In genomic region chr17:37089998-37090397, GRCh38 we compare ENCODE assay signal across 8 cellular contexts.
DNase-seq lines count a peak whose midpoint lies in the region; ATAC-seq, FAIRE-seq and TF ChIP-seq lines count a peak whose summit lies in the region.

No MANE protein-coding gene starts in this region.

- H3K4me2 ChIP-seq in GM12878 (ENCODE audit: control insufficient read depth, insufficient read depth): no peak overlapping the region; the same call in 1 of the 2 replicates

- in situ Hi-C loops in GM12878 (cut with MboI): no loop called here

- no peaks in the 10 kb centered on the region for H3K9me3 ChIP-seq in GM12878 (replicated peaks; ENCODE audit: control insufficient read depth, insufficient read depth, low read length)

- TF ChIP-seq RAD21 in GM12878 (IDR thresholded peaks at IDR 0.05; ENCODE audit: insufficient read depth, low read depth, low read length): no peak

- TF ChIP-seq EP300 in GM12878 (IDR thresholded peaks at IDR 0.05; ENCODE audit: borderline replicate concordance in 1 of 2, control insufficient read depth in 1 of 2, low read depth in 2 of 2, low read length in 2 of 2): no peak

- ATAC-seq in GM21619 (IDR thresholded peaks at IDR 0.05; ENCODE audit: unreplicated experiment) (peak; percentile 63), GM12878 (peak; percentile 68), GM21717 (IDR thresholded peaks at IDR 0.05; ENCODE audit: unreplicated experiment) (no peak), GM18868 (IDR thresholded peaks at IDR 0.05; ENCODE audit: unreplicated experiment) (no peak)

- peak; percentile 93 for DNase-seq in NOMO-1 treated with DMSO at 0.1 percent for 48 hours (lab: John Stamatoyannopoulos, UW; ENCODE audit: unreplicated experiment)
- DNase-seq in GM12878 (ENCODE audit: low read depth, low spot score): peak; percentile 23
- peak; percentile 16 for DNase-seq in stimulated activated CD8-positive, alpha-beta memory T cell treated with anti-CD3 and anti-CD28 coated beads, Interleukin-15, amount 100 ng/mL, for 1 hour (ENCODE audit: low read depth)
- DNase-seq in NCI-H524 treated with DMSO at 0.1 percent for 48 hours (lab: John Stamatoyannopoulos, UW): no peak
- DNase-seq in frontal cortex (ENCODE audit: low spot score in 2 of 2): no peak

- no peak for FAIRE-seq in GM12878 (lab: Jason Lieb, UNC)
- no peak for FAIRE-seq in frontal cortex (lab: Jason Lieb, UNC)

- no peak for TF ChIP-seq CTCF in GM12878 (IDR thresholded peaks at IDR 0.05 in 2 of 3, conservative IDR thresholded peaks at IDR 0.05 in 1 of 3; ENCODE audit: control insufficient read depth in 2 of 3, extremely low read depth in 1 of 3, insufficient read depth in 1 of 3, low read depth in 3 of 3, low read length in 3 of 3)

- SMC1A ChIA-PET in GM12878 (lab: Charles Lee; ENCODE audit: uncharacterized antibody, unreplicated experiment): interaction anchor here (1.6 kb wide), 1 partner anchor 42 kb away, joined by 3 read pairs; no protein-coding TSS in a partner anchor

- BruUV-seq in GM12878 (replicated peaks; lab: Mats Ljungman, UMichigan): no TSS peak

- CTCF ChIA-PET in GM12878 (lab: Yijun Ruan, JAX): interaction anchor here (0.6 to 1.0 kb wide), 2 partner anchors 332 to 489 kb away, joined by 3 read pairs; partner anchors contain the start of gene MRM1

- H3K79me2 ChIP-seq in GM12878 (ENCODE audit: control insufficient read depth, insufficient read depth, low read length): no peaks in the 10 kb centered on the region

- POLR2A ChIA-PET in GM12878 (lab: Charles Lee): interaction anchor here (0.6 kb wide), 1 partner anchor 313 kb away, joined by 9 read pairs; no protein-coding TSS in a partner anchor

- H3K36me3 ChIP-seq in GM12878 (ENCODE audit: control insufficient read depth in 2 of 2, insufficient read depth in 2 of 2, low read length in 1 of 2): peaks cover 18% of the 10 kb centered on the region in 2 experiments

- H3K4me3 ChIP-seq in GM12878: no peak overlapping the region

- no peaks in the 10 kb centered on the region for H4K20me1 ChIP-seq in GM12878 (ENCODE audit: control insufficient read depth, insufficient read depth)

- peak overlapping the region; percentile 22 for H2AFZ ChIP-seq in GM12878 (ENCODE audit: control insufficient read depth, low read depth, low read length)

- H3K27ac ChIP-seq in GM12878 (ENCODE audit: control insufficient read depth, insufficient read depth): peak overlapping the region; percentile 57; the same call in 1 of the 2 replicates

- WGBS in GM12878 (ENCODE audit: insufficient coverage, insufficient replicate concordance, low lambda C conversion rate, missing lambda C conversion rate): 28% methylated on average over 6 of the region's 6 CpGs

- peaks cover 9% of the 10 kb centered on the region for H3K4me1 ChIP-seq in GM12878 (ENCODE audit: control insufficient read depth, insufficient read depth, low read length)

- TF ChIP-seq POLR2A in GM12878 (IDR thresholded peaks at IDR 0.05; ENCODE audit: low read depth, low read length): no peak

- RAD21 ChIA-PET in GM12878 (lab: Charles Lee; ENCODE audit: unreplicated experiment): no interaction called here

- no peak overlapping the region for H3K9ac ChIP-seq in GM12878 (ENCODE audit: control insufficient read depth, insufficient read depth, low read length)

- intact Hi-C loops in GM12878 (cut with micrococcal nuclease; ENCODE audit: unreplicated experiment): no loop called here

- no peaks in the 10 kb centered on the region for H3K27me3 ChIP-seq in GM12878 (replicated peaks in 1 of 2; ENCODE audit: control insufficient read depth in 2 of 2, insufficient read depth in 2 of 2, low read length in 1 of 2)

TF ChIP-seq in GM12878, 131 proteins besides CTCF, POLR2A, EP300 and RAD21 (continues in another document):
- TF ChIP-seq MTA2 (IDR thresholded peaks at IDR 0.05; ENCODE audit: low read depth): peak; percentile 53
- TF ChIP-seq DPF2 (IDR thresholded peaks at IDR 0.05): no peak
- no peak for TF ChIP-seq ZNF592 (IDR thresholded peaks at IDR 0.05)
- no peak for TF ChIP-seq CHD2 (IDR thresholded peaks at IDR 0.05; ENCODE audit: borderline replicate concordance, low read depth, low read length)
- TF ChIP-seq RUNX3 (IDR thresholded peaks at IDR 0.05; ENCODE audit: low read length): peak; percentile 75
- no peak for TF ChIP-seq RB1 (IDR thresholded peaks at IDR 0.05; ENCODE audit: borderline replicate concordance)
- no peak for TF ChIP-seq RCOR1 (conservative IDR thresholded peaks at IDR 0.05; ENCODE audit: low read depth, low read length)
- TF ChIP-seq PBX3 (IDR thresholded peaks at IDR 0.05; ENCODE audit: insufficient replicate concordance, low read depth, low read length): no peak
- peak; percentile 59; the same call in 1 of the 2 replicates for TF ChIP-seq ZNF687 (IDR thresholded peaks at IDR 0.05)
- TF ChIP-seq EGR1 (IDR thresholded peaks at IDR 0.05; ENCODE audit: borderline replicate concordance in 1 of 2, low read depth in 2 of 2, low read length in 2 of 2): no peak
- TF ChIP-seq USF1 (IDR thresholded peaks at IDR 0.05; ENCODE audit: borderline replicate concordance, extremely low read length, insufficient read depth, low read depth, low read length): no peak
- no peak for TF ChIP-seq TCF7 (IDR thresholded peaks at IDR 0.05; ENCODE audit: borderline replicate concordance)

Comparison
In these comparisons a context has a peak if more than half of its experiments do, and no peak if none do; other contexts are left out.
1. ATAC-seq: peak in GM21619 (single experiment) and GM12878 (single experiment); none in GM21717 (single experiment) and GM18868 (single experiment).
2. DNase-seq: peak in NOMO-1 treated with DMSO at 0.1 percent for 48 hours (single experiment), GM12878 (single experiment) and stimulated activated CD8-positive, alpha-beta memory T cell treated with anti-CD3 and anti-CD28 coated beads, Interleukin-15, amount 100 ng/mL, for 1 hour (single experiment); none in NCI-H524 treated with DMSO at 0.1 percent for 48 hours (single experiment) and frontal cortex (0 of 2).